Comparison of ENCODE assay signal across 1 cellular context in the genomic region with DNA sequence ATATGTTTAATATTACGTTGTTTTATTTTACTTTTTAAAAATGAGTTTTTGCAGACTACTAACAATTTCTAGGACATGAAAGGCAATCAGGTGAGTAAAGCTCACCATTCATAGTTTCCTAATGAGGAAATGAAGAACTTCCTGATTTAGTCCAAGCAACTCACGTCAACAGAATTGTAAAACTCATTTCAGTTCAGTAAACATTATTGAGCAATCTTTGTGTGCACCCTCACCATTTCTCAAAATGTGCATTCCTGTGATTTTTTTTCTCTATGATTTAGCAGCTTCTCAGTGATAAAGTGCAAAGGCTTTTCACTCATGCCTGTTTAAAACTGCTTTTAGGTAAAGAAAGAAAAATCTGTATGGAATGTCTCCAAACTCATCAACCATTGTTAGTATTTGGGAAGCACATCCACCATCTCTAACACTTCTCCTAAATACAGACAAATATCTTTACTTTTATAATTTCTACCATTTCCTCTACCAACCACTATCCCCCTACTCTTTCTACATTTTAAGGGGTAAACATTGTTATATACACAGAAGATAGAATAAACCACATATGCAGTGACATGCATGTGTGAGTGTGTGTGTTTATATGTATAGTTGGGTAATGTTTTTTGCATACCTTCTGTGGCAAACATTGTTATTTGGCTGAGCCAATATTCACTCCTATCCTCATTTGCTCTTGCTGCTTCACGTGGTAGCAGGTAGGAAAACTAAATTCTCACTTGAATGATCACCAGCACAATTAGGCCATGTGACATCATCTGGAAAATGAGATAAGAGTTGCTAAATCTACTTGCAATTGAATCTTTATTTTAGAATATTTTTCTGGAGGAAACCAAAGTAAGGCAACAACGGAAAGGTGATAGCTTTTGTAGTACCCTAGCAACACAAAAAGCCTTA.
TF ChIP-seq lines count a peak whose summit lies in the region.

No MANE protein-coding gene starts in this region.

TF ChIP-seq in K562, 482 proteins besides CTCF, POLR2A, EP300 and RAD21 (continued from another document):
- TF ChIP-seq, protein P1, sequence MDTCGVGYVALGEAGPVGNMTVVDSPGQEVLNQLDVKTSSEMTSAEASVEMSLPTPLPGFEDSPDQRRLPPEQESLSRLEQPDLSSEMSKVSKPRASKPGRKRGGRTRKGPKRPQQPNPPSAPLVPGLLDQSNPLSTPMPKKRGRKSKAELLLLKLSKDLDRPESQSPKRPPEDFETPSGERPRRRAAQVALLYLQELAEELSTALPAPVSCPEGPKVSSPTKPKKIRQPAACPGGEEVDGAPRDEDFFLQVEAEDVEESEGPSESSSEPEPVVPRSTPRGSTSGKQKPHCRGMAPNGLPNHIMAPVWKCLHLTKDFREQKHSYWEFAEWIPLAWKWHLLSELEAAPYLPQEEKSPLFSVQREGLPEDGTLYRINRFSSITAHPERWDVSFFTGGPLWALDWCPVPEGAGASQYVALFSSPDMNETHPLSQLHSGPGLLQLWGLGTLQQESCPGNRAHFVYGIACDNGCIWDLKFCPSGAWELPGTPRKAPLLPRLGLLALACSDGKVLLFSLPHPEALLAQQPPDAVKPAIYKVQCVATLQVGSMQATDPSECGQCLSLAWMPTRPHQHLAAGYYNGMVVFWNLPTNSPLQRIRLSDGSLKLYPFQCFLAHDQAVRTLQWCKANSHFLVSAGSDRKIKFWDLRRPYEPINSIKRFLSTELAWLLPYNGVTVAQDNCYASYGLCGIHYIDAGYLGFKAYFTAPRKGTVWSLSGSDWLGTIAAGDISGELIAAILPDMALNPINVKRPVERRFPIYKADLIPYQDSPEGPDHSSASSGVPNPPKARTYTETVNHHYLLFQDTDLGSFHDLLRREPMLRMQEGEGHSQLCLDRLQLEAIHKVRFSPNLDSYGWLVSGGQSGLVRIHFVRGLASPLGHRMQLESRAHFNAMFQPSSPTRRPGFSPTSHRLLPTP (IDR thresholded peaks at IDR 0.05; ENCODE audit: borderline replicate concordance, extremely low read depth, insufficient read length): no peak
- TF ChIP-seq GABPB1 (CRISPR knock-in tag; IDR thresholded peaks at IDR 0.05) (no peak), CBX5 (IDR thresholded peaks at IDR 0.05; ENCODE audit: borderline replicate concordance, low read depth) (no peak), RBM39 (optimal IDR thresholded peaks at IDR 0.05; ENCODE audit: low read depth, low read length) (no peak), TCF3 (CRISPR knock-in tag; IDR thresholded peaks at IDR 0.05) (no peak), ZKSCAN8 (CRISPR knock-in tag; IDR thresholded peaks at IDR 0.05) (no peak), PCBP1 (IDR thresholded peaks at IDR 0.05; ENCODE audit: low read depth, low read length, poor library complexity, severe bottlenecking) (no peak), SRSF1 (IDR thresholded peaks at IDR 0.05; ENCODE audit: low read depth, low read length) (no peak), ZKSCAN3 (CRISPR knock-in tag; IDR thresholded peaks at IDR 0.05) (no peak), LEF1 (IDR thresholded peaks at IDR 0.05) (no peak), CBX3 (IDR thresholded peaks at IDR 0.05; ENCODE audit: borderline replicate concordance in 1 of 2, low read length in 2 of 2) (no peak), FOXK2 (conservative IDR thresholded peaks at IDR 0.05 in 1 of 2, IDR thresholded peaks at IDR 0.05 in 1 of 2; ENCODE audit: low read depth in 2 of 2) (no peak), ZNF3 (CRISPR knock-in tag; IDR thresholded peaks at IDR 0.05) (no peak), YBX1 (IDR thresholded peaks at IDR 0.05) (no peak), CEBPG (CRISPR knock-in tag; IDR thresholded peaks at IDR 0.05) (peak; percentile 80), CEBPG (tag; conservative IDR thresholded peaks at IDR 0.05 in 1 of 2, IDR thresholded peaks at IDR 0.05 in 1 of 2) (peak; percentile 92 to 94), NCOA1 (IDR thresholded peaks at IDR 0.05; ENCODE audit: low read depth) (no peak), MAFF (IDR thresholded peaks at IDR 0.05; ENCODE audit: low read length) (no peak), DACH1 (IDR thresholded peaks at IDR 0.05; ENCODE audit: partially characterized antibody) (peak; percentile 25), ZNF717 (CRISPR knock-in tag; IDR thresholded peaks at IDR 0.05) (no peak), GABPA (tag; conservative IDR thresholded peaks at IDR 0.05; ENCODE audit: low read depth) (no peak)
- TF ChIP-seq, protein P2, sequence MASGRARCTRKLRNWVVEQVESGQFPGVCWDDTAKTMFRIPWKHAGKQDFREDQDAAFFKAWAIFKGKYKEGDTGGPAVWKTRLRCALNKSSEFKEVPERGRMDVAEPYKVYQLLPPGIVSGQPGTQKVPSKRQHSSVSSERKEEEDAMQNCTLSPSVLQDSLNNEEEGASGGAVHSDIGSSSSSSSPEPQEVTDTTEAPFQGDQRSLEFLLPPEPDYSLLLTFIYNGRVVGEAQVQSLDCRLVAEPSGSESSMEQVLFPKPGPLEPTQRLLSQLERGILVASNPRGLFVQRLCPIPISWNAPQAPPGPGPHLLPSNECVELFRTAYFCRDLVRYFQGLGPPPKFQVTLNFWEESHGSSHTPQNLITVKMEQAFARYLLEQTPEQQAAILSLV (tag; IDR thresholded peaks at IDR 0.05): no peak
- TF ChIP-seq, protein P3, sequence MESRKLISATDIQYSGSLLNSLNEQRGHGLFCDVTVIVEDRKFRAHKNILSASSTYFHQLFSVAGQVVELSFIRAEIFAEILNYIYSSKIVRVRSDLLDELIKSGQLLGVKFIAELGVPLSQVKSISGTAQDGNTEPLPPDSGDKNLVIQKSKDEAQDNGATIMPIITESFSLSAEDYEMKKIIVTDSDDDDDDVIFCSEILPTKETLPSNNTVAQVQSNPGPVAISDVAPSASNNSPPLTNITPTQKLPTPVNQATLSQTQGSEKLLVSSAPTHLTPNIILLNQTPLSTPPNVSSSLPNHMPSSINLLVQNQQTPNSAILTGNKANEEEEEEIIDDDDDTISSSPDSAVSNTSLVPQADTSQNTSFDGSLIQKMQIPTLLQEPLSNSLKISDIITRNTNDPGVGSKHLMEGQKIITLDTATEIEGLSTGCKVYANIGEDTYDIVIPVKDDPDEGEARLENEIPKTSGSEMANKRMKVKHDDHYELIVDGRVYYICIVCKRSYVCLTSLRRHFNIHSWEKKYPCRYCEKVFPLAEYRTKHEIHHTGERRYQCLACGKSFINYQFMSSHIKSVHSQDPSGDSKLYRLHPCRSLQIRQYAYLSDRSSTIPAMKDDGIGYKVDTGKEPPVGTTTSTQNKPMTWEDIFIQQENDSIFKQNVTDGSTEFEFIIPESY (CRISPR knock-in tag; IDR thresholded peaks at IDR 0.05): peak; percentile 6; the same call in 1 of the 2 replicates
- TF ChIP-seq, protein P4, sequence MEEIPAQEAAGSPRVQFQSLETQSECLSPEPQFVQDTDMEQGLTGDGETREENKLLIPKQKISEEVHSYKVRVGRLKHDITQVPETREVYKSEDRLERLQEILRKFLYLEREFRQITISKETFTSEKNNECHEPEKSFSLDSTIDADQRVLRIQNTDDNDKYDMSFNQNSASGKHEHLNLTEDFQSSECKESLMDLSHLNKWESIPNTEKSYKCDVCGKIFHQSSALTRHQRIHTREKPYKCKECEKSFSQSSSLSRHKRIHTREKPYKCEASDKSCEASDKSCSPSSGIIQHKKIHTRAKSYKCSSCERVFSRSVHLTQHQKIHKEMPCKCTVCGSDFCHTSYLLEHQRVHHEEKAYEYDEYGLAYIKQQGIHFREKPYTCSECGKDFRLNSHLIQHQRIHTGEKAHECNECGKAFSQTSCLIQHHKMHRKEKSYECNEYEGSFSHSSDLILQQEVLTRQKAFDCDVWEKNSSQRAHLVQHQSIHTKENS (CRISPR knock-in tag; IDR thresholded peaks at IDR 0.05): no peak
- TF ChIP-seq, protein P5, sequence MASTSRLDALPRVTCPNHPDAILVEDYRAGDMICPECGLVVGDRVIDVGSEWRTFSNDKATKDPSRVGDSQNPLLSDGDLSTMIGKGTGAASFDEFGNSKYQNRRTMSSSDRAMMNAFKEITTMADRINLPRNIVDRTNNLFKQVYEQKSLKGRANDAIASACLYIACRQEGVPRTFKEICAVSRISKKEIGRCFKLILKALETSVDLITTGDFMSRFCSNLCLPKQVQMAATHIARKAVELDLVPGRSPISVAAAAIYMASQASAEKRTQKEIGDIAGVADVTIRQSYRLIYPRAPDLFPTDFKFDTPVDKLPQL (IDR thresholded peaks at IDR 0.05; ENCODE audit: extremely low read depth, insufficient read length): no peak
- TF ChIP-seq, protein P6, sequence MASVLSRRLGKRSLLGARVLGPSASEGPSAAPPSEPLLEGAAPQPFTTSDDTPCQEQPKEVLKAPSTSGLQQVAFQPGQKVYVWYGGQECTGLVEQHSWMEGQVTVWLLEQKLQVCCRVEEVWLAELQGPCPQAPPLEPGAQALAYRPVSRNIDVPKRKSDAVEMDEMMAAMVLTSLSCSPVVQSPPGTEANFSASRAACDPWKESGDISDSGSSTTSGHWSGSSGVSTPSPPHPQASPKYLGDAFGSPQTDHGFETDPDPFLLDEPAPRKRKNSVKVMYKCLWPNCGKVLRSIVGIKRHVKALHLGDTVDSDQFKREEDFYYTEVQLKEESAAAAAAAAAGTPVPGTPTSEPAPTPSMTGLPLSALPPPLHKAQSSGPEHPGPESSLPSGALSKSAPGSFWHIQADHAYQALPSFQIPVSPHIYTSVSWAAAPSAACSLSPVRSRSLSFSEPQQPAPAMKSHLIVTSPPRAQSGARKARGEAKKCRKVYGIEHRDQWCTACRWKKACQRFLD (CRISPR knock-in tag; IDR thresholded peaks at IDR 0.05): no peak; the same call in none of the 2 replicates
- TF ChIP-seq, protein P7, sequence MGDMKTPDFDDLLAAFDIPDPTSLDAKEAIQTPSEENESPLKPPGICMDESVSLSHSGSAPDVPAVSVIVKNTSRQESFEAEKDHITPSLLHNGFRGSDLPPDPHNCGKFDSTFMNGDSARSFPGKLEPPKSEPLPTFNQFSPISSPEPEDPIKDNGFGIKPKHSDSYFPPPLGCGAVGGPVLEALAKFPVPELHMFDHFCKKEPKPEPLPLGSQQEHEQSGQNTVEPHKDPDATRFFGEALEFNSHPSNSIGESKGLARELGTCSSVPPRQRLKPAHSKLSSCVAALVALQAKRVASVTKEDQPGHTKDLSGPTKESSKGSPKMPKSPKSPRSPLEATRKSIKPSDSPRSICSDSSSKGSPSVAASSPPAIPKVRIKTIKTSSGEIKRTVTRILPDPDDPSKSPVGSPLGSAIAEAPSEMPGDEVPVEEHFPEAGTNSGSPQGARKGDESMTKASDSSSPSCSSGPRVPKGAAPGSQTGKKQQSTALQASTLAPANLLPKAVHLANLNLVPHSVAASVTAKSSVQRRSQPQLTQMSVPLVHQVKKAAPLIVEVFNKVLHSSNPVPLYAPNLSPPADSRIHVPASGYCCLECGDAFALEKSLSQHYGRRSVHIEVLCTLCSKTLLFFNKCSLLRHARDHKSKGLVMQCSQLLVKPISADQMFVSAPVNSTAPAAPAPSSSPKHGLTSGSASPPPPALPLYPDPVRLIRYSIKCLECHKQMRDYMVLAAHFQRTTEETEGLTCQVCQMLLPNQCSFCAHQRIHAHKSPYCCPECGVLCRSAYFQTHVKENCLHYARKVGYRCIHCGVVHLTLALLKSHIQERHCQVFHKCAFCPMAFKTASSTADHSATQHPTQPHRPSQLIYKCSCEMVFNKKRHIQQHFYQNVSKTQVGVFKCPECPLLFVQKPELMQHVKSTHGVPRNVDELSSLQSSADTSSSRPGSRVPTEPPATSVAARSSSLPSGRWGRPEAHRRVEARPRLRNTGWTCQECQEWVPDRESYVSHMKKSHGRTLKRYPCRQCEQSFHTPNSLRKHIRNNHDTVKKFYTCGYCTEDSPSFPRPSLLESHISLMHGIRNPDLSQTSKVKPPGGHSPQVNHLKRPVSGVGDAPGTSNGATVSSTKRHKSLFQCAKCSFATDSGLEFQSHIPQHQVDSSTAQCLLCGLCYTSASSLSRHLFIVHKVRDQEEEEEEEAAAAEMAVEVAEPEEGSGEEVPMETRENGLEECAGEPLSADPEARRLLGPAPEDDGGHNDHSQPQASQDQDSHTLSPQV (IDR thresholded peaks at IDR 0.05): peak; percentile 53
- TF ChIP-seq, protein P8, sequence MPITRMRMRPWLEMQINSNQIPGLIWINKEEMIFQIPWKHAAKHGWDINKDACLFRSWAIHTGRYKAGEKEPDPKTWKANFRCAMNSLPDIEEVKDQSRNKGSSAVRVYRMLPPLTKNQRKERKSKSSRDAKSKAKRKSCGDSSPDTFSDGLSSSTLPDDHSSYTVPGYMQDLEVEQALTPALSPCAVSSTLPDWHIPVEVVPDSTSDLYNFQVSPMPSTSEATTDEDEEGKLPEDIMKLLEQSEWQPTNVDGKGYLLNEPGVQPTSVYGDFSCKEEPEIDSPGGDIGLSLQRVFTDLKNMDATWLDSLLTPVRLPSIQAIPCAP (CRISPR knock-in tag; IDR thresholded peaks at IDR 0.05; ENCODE audit: borderline replicate concordance): no peak
- TF ChIP-seq, protein P9, sequence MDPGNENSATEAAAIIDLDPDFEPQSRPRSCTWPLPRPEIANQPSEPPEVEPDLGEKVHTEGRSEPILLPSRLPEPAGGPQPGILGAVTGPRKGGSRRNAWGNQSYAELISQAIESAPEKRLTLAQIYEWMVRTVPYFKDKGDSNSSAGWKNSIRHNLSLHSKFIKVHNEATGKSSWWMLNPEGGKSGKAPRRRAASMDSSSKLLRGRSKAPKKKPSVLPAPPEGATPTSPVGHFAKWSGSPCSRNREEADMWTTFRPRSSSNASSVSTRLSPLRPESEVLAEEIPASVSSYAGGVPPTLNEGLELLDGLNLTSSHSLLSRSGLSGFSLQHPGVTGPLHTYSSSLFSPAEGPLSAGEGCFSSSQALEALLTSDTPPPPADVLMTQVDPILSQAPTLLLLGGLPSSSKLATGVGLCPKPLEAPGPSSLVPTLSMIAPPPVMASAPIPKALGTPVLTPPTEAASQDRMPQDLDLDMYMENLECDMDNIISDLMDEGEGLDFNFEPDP (CRISPR knock-in tag; IDR thresholded peaks at IDR 0.05): no peak
- TF ChIP-seq, protein P10, sequence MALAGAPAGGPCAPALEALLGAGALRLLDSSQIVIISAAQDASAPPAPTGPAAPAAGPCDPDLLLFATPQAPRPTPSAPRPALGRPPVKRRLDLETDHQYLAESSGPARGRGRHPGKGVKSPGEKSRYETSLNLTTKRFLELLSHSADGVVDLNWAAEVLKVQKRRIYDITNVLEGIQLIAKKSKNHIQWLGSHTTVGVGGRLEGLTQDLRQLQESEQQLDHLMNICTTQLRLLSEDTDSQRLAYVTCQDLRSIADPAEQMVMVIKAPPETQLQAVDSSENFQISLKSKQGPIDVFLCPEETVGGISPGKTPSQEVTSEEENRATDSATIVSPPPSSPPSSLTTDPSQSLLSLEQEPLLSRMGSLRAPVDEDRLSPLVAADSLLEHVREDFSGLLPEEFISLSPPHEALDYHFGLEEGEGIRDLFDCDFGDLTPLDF (CRISPR knock-in tag; IDR thresholded peaks at IDR 0.05): no peak
